13 cellular contexts compared by ENCODE assay signal in genomic region chr5:131786900-131787692, GRCh38.
"Had no signal": no experiment of that assay in that cellular context is flagged by ENCODE, and none has a peak within 500 bp of the region (broad histone marks: within the 10 kb centered on the region; RNA-seq: fewer than 3 reads in every experiment).

No MANE protein-coding gene starts in this region.

- H3K27me3 ChIP-seq: brain microvascular endothelial cell, ovary, tibial nerve had no signal

- DNase-seq: activated CD4-positive, alpha-beta T cell treated with anti-CD3 and anti-CD28 coated beads for 1 hour; activated CD4-positive, alpha-beta T cell treated with anti-CD3 and anti-CD28 coated beads, Interleukin-2, amount 50 U/mL, for 48 hours; activated gamma-delta T cell; activated naive CD8-positive, alpha-beta T cell treated with anti-CD3 and anti-CD28 coated beads for 36 hours; activated T-cell treated with anti-CD3 and anti-CD28 coated beads, Interleukin-2, amount 50 U/mL, for 48 hours; brain microvascular endothelial cell; dermis blood vessel endothelial cell; left cardiac atrium; ovary; T-helper 9 cell had no signal

- H3K9me3 ChIP-seq: ovary, tibial nerve had no signal

- H3K4me3 ChIP-seq: ovary, skin epidermis, tibial nerve had no signal

- H3K27ac ChIP-seq: brain microvascular endothelial cell, ovary, skin epidermis, tibial nerve had no signal

- ATAC-seq: stimulated activated effector memory CD8-positive, alpha-beta T cell treated with anti-CD3 and anti-CD28 coated beads, Interleukin-12 subunit alpha, Interleukin-12 subunit beta, amount 100 ng/mL, for 72 hours had no signal

- H3K36me3 ChIP-seq: ovary, tibial nerve had no signal
